ENCODE assay signal across 27 cellular contexts in genomic region chr12:79830425-79830824, GRCh38.
"Had no signal": no experiment of that assay in that cellular context is flagged by ENCODE, and none has a peak within 500 bp of the region (broad histone marks: within the 10 kb centered on the region; RNA-seq: fewer than 3 reads in every experiment).

No MANE protein-coding gene starts in this region.

- DNase-seq: activated CD4-positive, alpha-beta T cell treated with anti-CD3 and anti-CD28 coated beads, Interleukin-2, amount 50 U/mL, for 1 hour; activated CD8-positive, alpha-beta T cell treated with anti-CD3 and anti-CD28 coated beads, Interleukin-2, amount 10 ng/mL, durations not matched to agents 7 days and 5 days; aorta; central memory CD4-positive, alpha-beta T cell; gastrocnemius medialis; head of caudate nucleus; islet precursor cell; left cardiac atrium; midbrain; occipital lobe; posterior cingulate gyrus; small intestine; stimulated activated CD4-positive, alpha-beta T cell treated with anti-CD3 and anti-CD28 coated beads, Interleukin-2, amount 100 ng/mL, for 24 hours; stomach; SW 1271 had no signal

- H3K4me3 ChIP-seq: coronary artery, esophagus muscularis mucosa, gastrocnemius medialis, stomach, suprapubic skin, tibial nerve had no signal

- H3K27me3 ChIP-seq: esophagus muscularis mucosa, gastrocnemius medialis, stomach, suprapubic skin, tibial nerve had no signal

- H3K27ac ChIP-seq: coronary artery, esophagus muscularis mucosa, gastrocnemius medialis, stomach, suprapubic skin, tibial nerve, VCaP had no signal

- H3K27me3 Mint-ChIP-seq: activated T-helper 17 cell treated with anti-CD3 and anti-CD28 coated beads, Interleukin-2, amount 50 U/mL, for 72 hours; brain had no signal

- H3K9me3 Mint-ChIP-seq: activated T-helper 17 cell treated with anti-CD3 and anti-CD28 coated beads, Interleukin-2, amount 50 U/mL, for 72 hours; neural crest cell; stimulated activated effector memory CD8-positive, alpha-beta T cell treated with anti-CD3 and anti-CD28 coated beads, Interleukin-12 subunit alpha, Interleukin-12 subunit beta, amount 100 ng/mL, for 72 hours; T-helper 2 cell treated with Interferon-gamma antibody and Interleukin-4, amounts not matched to agents 5 μg/mL and 100 μg/mL, for 36 hours had no signal

- H3K9me3 ChIP-seq: esophagus muscularis mucosa, gastrocnemius medialis, stomach, suprapubic skin, tibial nerve had no signal

- ATAC-seq: activated CD4-positive, CD25-positive, alpha-beta regulatory T cell treated with anti-CD3 and anti-CD28 coated beads, Interleukin-2, amount 50 U/mL, for 24 hours; activated CD8-positive, alpha-beta T cell treated with anti-CD3 and anti-CD28 coated beads, Interleukin-2, amount 10 ng/mL, durations not matched to agents 7 days and 5 days; activated T-helper 17 cell treated with anti-CD3 and anti-CD28 coated beads, Interleukin-2, amount 50 U/mL, for 72 hours; gastrocnemius medialis; left cardiac atrium; sciatic nerve; stimulated activated effector memory CD8-positive, alpha-beta T cell treated with anti-CD3 and anti-CD28 coated beads, Interleukin-12 subunit alpha, Interleukin-12 subunit beta, amount 100 ng/mL, for 72 hours had no signal

- FAIRE-seq: small intestine had no signal

- H3K4me3 Mint-ChIP-seq: activated CD8-positive, alpha-beta T cell treated with anti-CD3 and anti-CD28 coated beads, Interleukin-2, amount 10 ng/mL, durations not matched to agents 7 days and 5 days; activated T-helper 17 cell treated with anti-CD3 and anti-CD28 coated beads, Interleukin-2, amount 50 U/mL, for 72 hours; brain; neural crest cell; stimulated activated effector memory CD8-positive, alpha-beta T cell treated with anti-CD3 and anti-CD28 coated beads, Interleukin-12 subunit alpha, Interleukin-12 subunit beta, amount 100 ng/mL, for 72 hours; T-helper 2 cell treated with Interferon-gamma antibody and Interleukin-4, amounts not matched to agents 5 μg/mL and 100 μg/mL, for 36 hours had no signal

- H3K27ac Mint-ChIP-seq: activated CD8-positive, alpha-beta T cell treated with anti-CD3 and anti-CD28 coated beads, Interleukin-2, amount 10 ng/mL, durations not matched to agents 7 days and 5 days; activated T-helper 17 cell treated with anti-CD3 and anti-CD28 coated beads, Interleukin-2, amount 50 U/mL, for 72 hours; stimulated activated effector memory CD8-positive, alpha-beta T cell treated with anti-CD3 and anti-CD28 coated beads, Interleukin-12 subunit alpha, Interleukin-12 subunit beta, amount 100 ng/mL, for 72 hours; T-helper 2 cell treated with Interferon-gamma antibody and Interleukin-4, amounts not matched to agents 5 μg/mL and 100 μg/mL, for 36 hours had no signal
